ENCODE assay signal across 15 cellular contexts in genomic region chr2:31256611-31257382, GRCh38.
DNase-seq lines count a peak whose midpoint lies in the region; ATAC-seq lines count a peak whose summit lies in the region.
"Had no signal": no experiment of that assay in that cellular context is flagged by ENCODE, and none has a peak within 500 bp of the region (broad histone marks: within the 10 kb centered on the region; RNA-seq: fewer than 3 reads in every experiment).

No MANE protein-coding gene starts in this region.

- peak; percentile 11 for ATAC-seq in GM18909 (IDR thresholded peaks at IDR 0.05; ENCODE audit: poor library complexity, unreplicated experiment)
- ATAC-seq in HG02623 (IDR thresholded peaks at IDR 0.05; ENCODE audit: unreplicated experiment), result peak; percentile 6
- no peak for ATAC-seq in HG03280 (IDR thresholded peaks at IDR 0.05; ENCODE audit: unreplicated experiment)
- ATAC-seq: activated CD8-positive, alpha-beta T cell treated with anti-CD3 and anti-CD28 coated beads, Interleukin-2, amount 10 ng/mL, durations not matched to agents 7 days and 5 days had no signal

- H3K9me3 ChIP-seq in effector memory CD4-positive, alpha-beta T cell (ENCODE audit: control insufficient read depth, low read length), result no peaks in the 10 kb centered on the region

- no peak overlapping the region for H3K4me3 ChIP-seq in effector memory CD4-positive, alpha-beta T cell (ENCODE audit: insufficient read depth, low read depth, low read length, poor library complexity, severe bottlenecking)

- H3K27me3 ChIP-seq in effector memory CD4-positive, alpha-beta T cell (replicated peaks; ENCODE audit: control insufficient read depth, insufficient read depth, low read length, poor library complexity, severe bottlenecking), result no peaks in the 10 kb centered on the region

- DNase-seq in NAMALWA (ENCODE audit: low spot score), result peak; percentile 45
- DNase-seq in kidney tubule cell (ENCODE audit: low spot score), result peak; percentile 7
- DNase-seq in activated T-cell treated with anti-CD3 and anti-CD28 coated beads for 4 hours, result no peak
- no peak for DNase-seq in effector memory CD4-positive, alpha-beta T cell
- DNase-seq in HuH-7.5 (ENCODE audit: low spot score), result no peak
- DNase-seq: activated CD8-positive, alpha-beta T cell treated with anti-CD3 and anti-CD28 coated beads, Interleukin-2, amount 10 ng/mL, durations not matched to agents 7 days and 5 days; Calu3; kidney; NCI-H2081 treated with DMSO at 0.1 percent for 48 hours; SIG-M5 had no signal

- H3K27ac ChIP-seq in effector memory CD4-positive, alpha-beta T cell (ENCODE audit: insufficient read depth, low read length, poor library complexity, severe bottlenecking), result no peak overlapping the region
- H3K27ac ChIP-seq: epithelial cell of prostate, parathyroid adenoma had no signal

- H3K4me1 ChIP-seq in effector memory CD4-positive, alpha-beta T cell (ENCODE audit: control insufficient read depth, insufficient read depth, low read length, poor library complexity, severe bottlenecking), result no peaks in the 10 kb centered on the region
- H3K4me1 ChIP-seq: parathyroid adenoma had no signal

- no peaks in the 10 kb centered on the region for H3K36me3 ChIP-seq in effector memory CD4-positive, alpha-beta T cell (ENCODE audit: control insufficient read depth, insufficient read depth, low read length)

Comparison
In these comparisons a context has a peak if more than half of its experiments do, and no peak if none do; other contexts are left out.
1. DNase-seq: peak in NAMALWA (single experiment) and kidney tubule cell (single experiment); none in activated T-cell treated with anti-CD3 and anti-CD28 coated beads for 4 hours (single experiment), effector memory CD4-positive, alpha-beta T cell (0 of 3) and HuH-7.5 (single experiment).